In the genomic region with DNA sequence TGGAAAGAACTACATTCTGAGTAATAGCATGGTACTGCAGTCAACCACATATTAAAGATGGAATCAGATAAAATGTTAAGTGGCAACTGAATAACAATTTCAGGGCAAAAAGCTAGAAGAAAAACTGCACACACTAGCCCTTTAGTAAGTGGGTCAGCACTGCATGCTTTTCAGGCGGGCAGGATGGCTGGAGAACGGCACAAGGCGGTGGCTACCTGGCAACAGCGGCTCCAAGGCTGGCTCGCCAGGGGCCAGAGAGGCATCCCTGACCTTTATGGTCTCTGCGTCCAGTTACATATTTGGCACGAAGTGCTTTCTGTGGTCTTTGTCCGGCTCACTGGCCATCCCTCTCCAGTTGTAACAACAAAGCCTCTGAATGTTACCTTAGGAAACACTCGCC, we compare ENCODE assay signal across 8 cellular contexts.
"Had no signal": no experiment of that assay in that cellular context is flagged by ENCODE, and none has a peak within 500 bp of the region (broad histone marks: within the 10 kb centered on the region; RNA-seq: fewer than 3 reads in every experiment).

No MANE protein-coding gene starts in this region.

- H3K36me3 ChIP-seq: HAP-1 had no signal

- DNase-seq: GM23248, H7, HFFc6, IMR-90, KG1 had no signal

- H3K27ac ChIP-seq: GM23248 had no signal

- H3K9me3 ChIP-seq: HAP-1 had no signal

- ATAC-seq: HCT116, K562 had no signal

- H3K4me3 ChIP-seq: GM23248, HAP-1, K562 had no signal

- H3K4me1 ChIP-seq: HAP-1 had no signal
